In the genomic region with DNA sequence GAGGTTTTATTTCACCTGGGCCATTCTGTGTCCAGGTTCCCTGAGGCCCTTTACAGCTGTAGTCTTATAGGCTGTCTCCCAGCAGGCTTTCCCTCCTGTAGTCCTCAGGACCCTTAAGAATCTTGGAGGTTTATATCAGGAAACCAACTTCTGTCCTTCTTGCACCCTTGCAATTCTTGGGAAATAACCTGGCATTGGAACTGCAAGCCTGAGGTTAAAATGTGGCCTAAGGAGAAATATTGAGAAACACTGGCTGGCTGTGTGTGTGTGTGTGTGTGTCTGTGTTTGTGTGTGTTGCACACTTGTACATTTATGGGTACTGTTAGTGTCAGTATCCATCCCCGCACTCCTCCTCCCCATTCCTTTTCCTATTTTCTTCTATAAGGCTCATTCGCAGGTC, we compare ENCODE assay signal across 29 cellular contexts.
DNase-seq lines count a peak whose midpoint lies in the region; ATAC-seq, FAIRE-seq and TF ChIP-seq lines count a peak whose summit lies in the region.
"Had no signal": no experiment of that assay in that cellular context is flagged by ENCODE, and none has a peak within 500 bp of the region (broad histone marks: within the 10 kb centered on the region; RNA-seq: fewer than 3 reads in every experiment).

No MANE protein-coding gene starts in this region.

- no peak overlapping the region for H3K4me3 Mint-ChIP-seq in mesothelial cell of epicardium
- H3K4me3 Mint-ChIP-seq: activated CD8-positive, alpha-beta T cell treated with anti-CD3 and anti-CD28 coated beads for 36 hours; activated naive CD4-positive, alpha-beta T cell treated with anti-CD3 and anti-CD28 coated beads, Interleukin-2, amount 50 U/mL, for 24 hours; B cell; CD8-positive, alpha-beta memory T cell; dendritic cell treated with granulocyte-macrophage colony-stimulating factor and Interleukin-4, amounts not matched to agents 40 ng/mL and 50 ng/mL, for 4 days; endodermal cell; H9; stimulated activated naive CD8-positive, alpha-beta T cell treated with anti-CD3 and anti-CD28 coated beads, Interleukin-15, Interleukin-2, amounts not matched to agents 100 ng/mL and 50 ng/mL, for 24 hours; T-helper 17 cell had no signal

- no peaks in the 10 kb centered on the region for H3K27me3 ChIP-seq in SJSA1 (replicated peaks)
- H3K27me3 ChIP-seq: sigmoid colon had no signal

- TF ChIP-seq EP300 in A549 (IDR thresholded peaks at IDR 0.05): no peak

- H3K4me1 ChIP-seq in A549 (peaks cover 45% of the 10 kb centered on the region), SJSA1 (replicated peaks) (peaks cover 28% of the 10 kb centered on the region)
- H3K4me1 ChIP-seq: lower lobe of right lung had no signal

- ATAC-seq in A549 (no peak), HG03342 (IDR thresholded peaks at IDR 0.05; ENCODE audit: unreplicated experiment) (no peak), GM19351 (IDR thresholded peaks at IDR 0.05; ENCODE audit: unreplicated experiment) (no peak), left ventricle myocardium superior (no peak)
- ATAC-seq: activated CD8-positive, alpha-beta T cell treated with anti-CD3 and anti-CD28 coated beads for 36 hours; esophagus mucosa; lower lobe of right lung; T-helper 17 cell had no signal

- H3K27me3 Mint-ChIP-seq in mesothelial cell of epicardium (ENCODE audit: low read depth): no peaks in the 10 kb centered on the region
- H3K27me3 Mint-ChIP-seq: dendritic cell treated with granulocyte-macrophage colony-stimulating factor and Interleukin-4, amounts not matched to agents 40 ng/mL and 50 ng/mL, for 4 days had no signal

- H3K4me3 ChIP-seq in A549 (no peak overlapping the region), SJSA1 (no peak overlapping the region)
- H3K4me3 ChIP-seq: lower lobe of right lung, sigmoid colon had no signal

- TF ChIP-seq CTCF in A549 (IDR thresholded peaks at IDR 0.05) (no peak), mesothelial cell of epicardium (IDR thresholded peaks at IDR 0.05; ENCODE audit: unreplicated experiment) (no peak)

- no peak for DNase-seq in A549 (ENCODE audit: low read depth in 1 of 2, low spot score in 1 of 2)
- no peak for DNase-seq in SJSA1 (ENCODE audit: low read depth in 1 of 2, low spot score in 2 of 2)
- peak; percentile 81 for DNase-seq in fibroblast of gingiva (ENCODE audit: low read depth)
- no peak for DNase-seq in mesothelial cell of epicardium (ENCODE audit: low spot score in 2 of 2, unreplicated experiment in 2 of 2)
- DNase-seq in left ventricle myocardium superior: no peak
- no peak for DNase-seq in SIG-M5 (lab: John Stamatoyannopoulos, UW)
- DNase-seq: 8988T; activated CD4-positive, CD25-positive, alpha-beta regulatory T cell treated with anti-CD3 and anti-CD28 coated beads, Interleukin-2, amount 50 U/mL, for 72 hours; activated CD8-positive, alpha-beta T cell treated with anti-CD3 and anti-CD28 coated beads for 36 hours; anterior cingulate cortex; caudate nucleus; CD8-positive, alpha-beta memory T cell; endodermal cell; H9; Karpas-422; lower lobe of right lung; sigmoid colon; T-helper 17 cell had no signal

- H3K36me3 ChIP-seq in SJSA1: no peaks in the 10 kb centered on the region
- H3K36me3 ChIP-seq: lower lobe of right lung, sigmoid colon had no signal

- H3K27ac Mint-ChIP-seq in mesothelial cell of epicardium: peak overlapping the region; percentile 1
- H3K27ac Mint-ChIP-seq: activated CD8-positive, alpha-beta T cell treated with anti-CD3 and anti-CD28 coated beads for 36 hours; activated naive CD4-positive, alpha-beta T cell treated with anti-CD3 and anti-CD28 coated beads, Interleukin-2, amount 50 U/mL, for 24 hours; activated T-helper 2 cell treated with anti-CD3 and anti-CD28 coated beads, Interferon-gamma antibody, Interleukin-2, Interleukin-4, amounts not matched to agents 10 μg/mL and 5 μg/mL and 100 μg/mL, durations not matched to agents 14 hours and 24 hours and 36 hours; B cell; CD8-positive, alpha-beta memory T cell; dendritic cell treated with granulocyte-macrophage colony-stimulating factor and Interleukin-4, amounts not matched to agents 40 ng/mL and 50 ng/mL, for 4 days; endodermal cell; H9; stimulated activated naive CD8-positive, alpha-beta T cell treated with anti-CD3 and anti-CD28 coated beads, Interleukin-15, Interleukin-2, amounts not matched to agents 100 ng/mL and 50 ng/mL, for 24 hours; T-helper 17 cell had no signal

- no peak for TF ChIP-seq RAD21 in A549 (conservative IDR thresholded peaks at IDR 0.05 in 1 of 2, IDR thresholded peaks at IDR 0.05 in 1 of 2)

- 0 out of 3 replicates have a peak overlapping the region, but pooled peaks have one; percentile 2 for H3K4me2 ChIP-seq in A549

- no peaks in the 10 kb centered on the region for H3K9me3 Mint-ChIP-seq in mesothelial cell of epicardium
- H3K9me3 Mint-ChIP-seq: activated CD8-positive, alpha-beta T cell treated with anti-CD3 and anti-CD28 coated beads for 36 hours; activated naive CD4-positive, alpha-beta T cell treated with anti-CD3 and anti-CD28 coated beads, Interleukin-2, amount 50 U/mL, for 24 hours; activated T-helper 2 cell treated with anti-CD3 and anti-CD28 coated beads, Interferon-gamma antibody, Interleukin-2, Interleukin-4, amounts not matched to agents 10 μg/mL and 5 μg/mL and 100 μg/mL, durations not matched to agents 14 hours and 24 hours and 36 hours; dendritic cell treated with granulocyte-macrophage colony-stimulating factor and Interleukin-4, amounts not matched to agents 40 ng/mL and 50 ng/mL, for 4 days; endodermal cell; neural crest cell had no signal

- intact Hi-C loops in left ventricle myocardium superior (cut with micrococcal nuclease): no loop called here

- H3K4me1 Mint-ChIP-seq in mesothelial cell of epicardium: peaks cover 52% of the 10 kb centered on the region
- H3K4me1 Mint-ChIP-seq: activated naive CD4-positive, alpha-beta T cell treated with anti-CD3 and anti-CD28 coated beads, Interleukin-2, amount 50 U/mL, for 24 hours; B cell; CD8-positive, alpha-beta memory T cell; T-helper 17 cell had no signal

- TF ChIP-seq POLR2A in A549 (IDR thresholded peaks at IDR 0.05; ENCODE audit: low read length): no peak

- H3K9me3 ChIP-seq in A549: no peaks in the 10 kb centered on the region
- no peaks in the 10 kb centered on the region for H3K9me3 ChIP-seq in SJSA1 (replicated peaks)
- H3K9me3 ChIP-seq: lower lobe of right lung, sigmoid colon had no signal

- H3K36me3 Mint-ChIP-seq in mesothelial cell of epicardium: no peaks in the 10 kb centered on the region
- H3K36me3 Mint-ChIP-seq: activated naive CD4-positive, alpha-beta T cell treated with anti-CD3 and anti-CD28 coated beads, Interleukin-2, amount 50 U/mL, for 24 hours; CD8-positive, alpha-beta memory T cell had no signal

- no peak for FAIRE-seq in A549 (lab: Jason Lieb, UNC)
- FAIRE-seq: keratinocyte had no signal

- POLR2A ChIA-PET in A549 (lab: Yijun Ruan, JAX): no interaction called here

- H3K27ac ChIP-seq in A549 (peak overlapping the region in 1 of 2 experiments; percentile 63; a peak in 3 of 6 replicates), SJSA1 (peak overlapping the region; percentile 67)
- H3K27ac ChIP-seq: HL-60, lower lobe of right lung, sigmoid colon had no signal

- CTCF ChIA-PET in A549 (lab: Yijun Ruan, JAX): no interaction called here

- 87% methylated on average over 2 of the region's 2 CpGs for WGBS in A549 (ENCODE audit: missing lambda C conversion rate)

TF ChIP-seq in A549, 52 proteins besides CTCF, POLR2A, EP300 and RAD21:
- TF ChIP-seq KDM5A (IDR thresholded peaks at IDR 0.05) (no peak), FOSB (CRISPR knock-in tag; IDR thresholded peaks at IDR 0.05) (no peak), ZFP36 (IDR thresholded peaks at IDR 0.05; ENCODE audit: borderline replicate concordance, partially characterized antibody) (no peak), HEYL (CRISPR knock-in tag; IDR thresholded peaks at IDR 0.05) (no peak), CEBPB (IDR thresholded peaks at IDR 0.05) (no peak), HOXB5 (CRISPR knock-in tag; IDR thresholded peaks at IDR 0.05) (no peak), SREBF2 (IDR thresholded peaks at IDR 0.05) (no peak), KDM1A (IDR thresholded peaks at IDR 0.05; ENCODE audit: low read depth) (no peak), RFX5 (IDR thresholded peaks at IDR 0.05) (no peak), JUNB (IDR thresholded peaks at IDR 0.05) (no peak), RARB (CRISPR knock-in tag; IDR thresholded peaks at IDR 0.05) (no peak), SMC3 (IDR thresholded peaks at IDR 0.05) (no peak), NPAS2 (CRISPR knock-in tag; IDR thresholded peaks at IDR 0.05; ENCODE audit: borderline replicate concordance) (no peak)
- TF ChIP-seq, protein P1, sequence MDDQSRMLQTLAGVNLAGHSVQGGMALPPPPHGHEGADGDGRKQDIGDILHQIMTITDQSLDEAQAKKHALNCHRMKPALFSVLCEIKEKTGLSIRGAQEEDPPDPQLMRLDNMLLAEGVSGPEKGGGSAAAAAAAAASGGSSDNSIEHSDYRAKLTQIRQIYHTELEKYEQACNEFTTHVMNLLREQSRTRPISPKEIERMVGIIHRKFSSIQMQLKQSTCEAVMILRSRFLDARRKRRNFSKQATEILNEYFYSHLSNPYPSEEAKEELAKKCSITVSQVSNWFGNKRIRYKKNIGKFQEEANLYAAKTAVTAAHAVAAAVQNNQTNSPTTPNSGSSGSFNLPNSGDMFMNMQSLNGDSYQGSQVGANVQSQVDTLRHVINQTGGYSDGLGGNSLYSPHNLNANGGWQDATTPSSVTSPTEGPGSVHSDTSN (IDR thresholded peaks at IDR 0.05): no peak
- TF ChIP-seq, protein P2, sequence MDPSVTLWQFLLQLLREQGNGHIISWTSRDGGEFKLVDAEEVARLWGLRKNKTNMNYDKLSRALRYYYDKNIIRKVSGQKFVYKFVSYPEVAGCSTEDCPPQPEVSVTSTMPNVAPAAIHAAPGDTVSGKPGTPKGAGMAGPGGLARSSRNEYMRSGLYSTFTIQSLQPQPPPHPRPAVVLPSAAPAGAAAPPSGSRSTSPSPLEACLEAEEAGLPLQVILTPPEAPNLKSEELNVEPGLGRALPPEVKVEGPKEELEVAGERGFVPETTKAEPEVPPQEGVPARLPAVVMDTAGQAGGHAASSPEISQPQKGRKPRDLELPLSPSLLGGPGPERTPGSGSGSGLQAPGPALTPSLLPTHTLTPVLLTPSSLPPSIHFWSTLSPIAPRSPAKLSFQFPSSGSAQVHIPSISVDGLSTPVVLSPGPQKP (IDR thresholded peaks at IDR 0.05; ENCODE audit: low read depth, low read length): no peak
- TF ChIP-seq, protein P3, sequence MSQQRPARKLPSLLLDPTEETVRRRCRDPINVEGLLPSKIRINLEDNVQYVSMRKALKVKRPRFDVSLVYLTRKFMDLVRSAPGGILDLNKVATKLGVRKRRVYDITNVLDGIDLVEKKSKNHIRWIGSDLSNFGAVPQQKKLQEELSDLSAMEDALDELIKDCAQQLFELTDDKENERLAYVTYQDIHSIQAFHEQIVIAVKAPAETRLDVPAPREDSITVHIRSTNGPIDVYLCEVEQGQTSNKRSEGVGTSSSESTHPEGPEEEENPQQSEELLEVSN (IDR thresholded peaks at IDR 0.05; ENCODE audit: borderline replicate concordance, low read depth): no peak
